8 cellular contexts compared by ENCODE assay signal in genomic region chr16:1308036-1308976, GRCh38.
A peak's percentile ranks its signal among the peaks of the same experiment; 100 is the strongest.
DNase-seq lines count a peak whose midpoint lies in the region; TF ChIP-seq lines count a peak whose summit lies in the region.

No MANE protein-coding gene starts in this region.

- peaks cover 17 to 30% (median 24%) of the 10 kb centered on the region in 11 experiments; a peak in 21 of 22 replicates for H3K36me3 ChIP-seq in BLaER1 treated with 17β-estradiol and CSF1 and Interleukin-3, amounts not matched to agents 10 nM and 100 nM
- H3K36me3 ChIP-seq in KMS-11 (ENCODE audit: insufficient read depth) (peaks cover 6% of the 10 kb centered on the region; the same call in 1 of the 2 replicates), adipocyte (ENCODE audit: control insufficient read depth, insufficient read depth, low read length, severe bottlenecking) (peaks cover 6% of the 10 kb centered on the region), tibial artery (peaks cover 0 to 7% (median 0%) of the 10 kb centered on the region in 3 donors)

- peak overlapping the region; percentile 99 to 100 (median 100) for H3K9ac ChIP-seq in BLaER1 treated with 17β-estradiol and CSF1 and Interleukin-3, amounts not matched to agents 10 nM and 100 nM
- H3K9ac ChIP-seq in KMS-11, result peak overlapping the region; percentile 100
- peak overlapping the region; percentile 63 for H3K9ac ChIP-seq in adipocyte (ENCODE audit: low read length)

- TF ChIP-seq POLR2A in GM19099 (IDR thresholded peaks at IDR 0.05; ENCODE audit: extremely low read depth, insufficient read length, low read depth), result peak; percentile 66

- H3K9me3 ChIP-seq in BLaER1 treated with 17β-estradiol and CSF1 and Interleukin-3, amounts not matched to agents 10 nM and 100 nM (replicated peaks in 1 of 11), result no peaks in the 10 kb centered on the region
- H3K9me3 ChIP-seq in adipocyte (ENCODE audit: control insufficient read depth, low read length), result no peaks in the 10 kb centered on the region
- H3K9me3 ChIP-seq in tibial artery, result no peaks in the 10 kb centered on the region

- H3K4me3 ChIP-seq in BLaER1 treated with 17β-estradiol and CSF1 and Interleukin-3, amounts not matched to agents 10 nM and 100 nM, result peak overlapping the region; percentile 84 to 100 (median 98)
- no peak overlapping the region for H3K4me3 ChIP-seq in KMS-11 (IDR thresholded peaks at IDR 0.05; ENCODE audit: insufficient read depth, low read depth, low read length)
- peak overlapping the region; percentile 77 for H3K4me3 ChIP-seq in adipocyte (ENCODE audit: low read length)
- H3K4me3 ChIP-seq in tibial artery, result peak overlapping the region; percentile 74 to 91

- H3K27ac ChIP-seq in BLaER1 treated with 17β-estradiol and CSF1 and Interleukin-3, amounts not matched to agents 10 nM and 100 nM, result peak overlapping the region; percentile 100
- H3K27ac ChIP-seq in KMS-11 (peak overlapping the region; percentile 99), layer of hippocampus (ENCODE audit: low read depth, low read length) (peak overlapping the region; percentile 97), tibial artery (peak overlapping the region; percentile 93 to 97)

- H3K79me2 ChIP-seq in KMS-11 (ENCODE audit: insufficient read depth, low read depth), result peaks cover 35% of the 10 kb centered on the region

- peaks cover 53 to 63% (median 61%) of the 10 kb centered on the region in 10 experiments for H3K4me1 ChIP-seq in BLaER1 treated with 17β-estradiol and CSF1 and Interleukin-3, amounts not matched to agents 10 nM and 100 nM
- peaks cover 24% of the 10 kb centered on the region for H3K4me1 ChIP-seq in KMS-11 (ENCODE audit: low read depth, poor library complexity, severe bottlenecking)
- peaks cover 27% of the 10 kb centered on the region for H3K4me1 ChIP-seq in adipocyte (ENCODE audit: control insufficient read depth, insufficient read depth, low read length)
- peaks cover 6 to 40% (median 28%) of the 10 kb centered on the region in 4 donors for H3K4me1 ChIP-seq in tibial artery

- no peak for DNase-seq in adipocyte (ENCODE audit: low read depth)
- no peak for DNase-seq in tibial artery
- DNase-seq in ecto neural progenitor cell (ENCODE audit: low spot score), result no peak
- no peak for DNase-seq in effector CD8-positive, alpha-beta T cell (lab: John Stamatoyannopoulos, UW)

- peak overlapping the region; percentile 85; the same call in 1 of the 2 replicates for H2AFZ ChIP-seq in KMS-11 (ENCODE audit: low read depth)

- intact Hi-C loops in tibial artery (cut with DNase I; ENCODE audit: low total_unique reads), result no loop called here

- no peaks in the 10 kb centered on the region for H3K27me3 ChIP-seq in BLaER1 treated with 17β-estradiol and CSF1 and Interleukin-3, amounts not matched to agents 10 nM and 100 nM
- H3K27me3 ChIP-seq in KMS-11 (ENCODE audit: insufficient read depth, low read depth), result no peaks in the 10 kb centered on the region
- H3K27me3 ChIP-seq in adipocyte (replicated peaks; ENCODE audit: control insufficient read depth, insufficient read depth, low read length), result no peaks in the 10 kb centered on the region
- no peaks in the 10 kb centered on the region for H3K27me3 ChIP-seq in layer of hippocampus (ENCODE audit: control insufficient read depth, insufficient read depth, low read length)
- H3K27me3 ChIP-seq in tibial artery, result peaks cover 0 to 12% of the 10 kb centered on the region in 2 donors

- TF ChIP-seq CTCF in KMS-11 (conservative IDR thresholded peaks at IDR 0.05; ENCODE audit: low read depth, low read length) (no peak), tibial artery (IDR thresholded peaks at IDR 0.05) (no peak)

- H4K20me1 ChIP-seq in BLaER1 treated with 17β-estradiol and CSF1 and Interleukin-3, amounts not matched to agents 10 nM and 100 nM, result peaks cover 35 to 38% (median 36%) of the 10 kb centered on the region in 11 experiments
- peaks cover 31% of the 10 kb centered on the region for H4K20me1 ChIP-seq in KMS-11 (ENCODE audit: insufficient read depth)

- peak overlapping the region in 9 of 11 experiments; percentile 19 to 52 (median 37); a peak in 10 of 22 replicates for H3K4me2 ChIP-seq in BLaER1 treated with 17β-estradiol and CSF1 and Interleukin-3, amounts not matched to agents 10 nM and 100 nM
- H3K4me2 ChIP-seq in KMS-11, result 0 out of 2 replicates have a peak overlapping the region, but pooled peaks have one; percentile 15
